13 cellular contexts compared by ENCODE assay signal in genomic region chr1:149846600-149847466, GRCh38. TPM values are rescaled to one million over a fixed set of nuclear protein-coding genes. Genes with fewer than 3 reads are reported as not detected.
DNase-seq lines count a peak whose midpoint lies in the region; ATAC-seq, FAIRE-seq and TF ChIP-seq lines count a peak whose summit lies in the region.
"Had no signal": no experiment of that assay in that cellular context is flagged by ENCODE, and none has a peak within 500 bp of the region (broad histone marks: within the 10 kb centered on the region; RNA-seq: fewer than 3 reads in every experiment).

No MANE protein-coding gene starts in this region.

- no peak overlapping the region for H3K27ac ChIP-seq in MM.1S (ENCODE audit: low read length)
- H3K27ac ChIP-seq in astrocyte (ENCODE audit: low read depth, low read length), result no peak overlapping the region
- H3K27ac ChIP-seq: suprapubic skin had no signal

- H3K4me1 Mint-ChIP-seq in activated T-cell treated with anti-CD3 and anti-CD28 coated beads, Interleukin-2, amount 50 U/mL, for 24 hours (ENCODE audit: low read depth), result peaks cover 56% of the 10 kb centered on the region
- H3K4me1 Mint-ChIP-seq in astrocyte (ENCODE audit: low read depth, unreplicated experiment) (peaks cover 30% of the 10 kb centered on the region), progenitor cell of endocrine pancreas (ENCODE audit: low read depth) (peaks cover 35% of the 10 kb centered on the region)

- H3K9me2 ChIP-seq in MM.1S (replicated peaks; ENCODE audit: insufficient read depth, low read length), result no peaks in the 10 kb centered on the region

- no peak for DNase-seq in activated T-cell treated with anti-CD3 and anti-CD28 coated beads, Interleukin-2, amount 50 U/mL, for 24 hours
- DNase-seq in activated T-cell treated with anti-CD3 and anti-CD28 coated beads, Interleukin-2, amount 50 U/mL, for 48 hours, result no peak
- DNase-seq in MM.1S (peak; percentile 5), astrocyte (ENCODE audit: low read depth) (no peak), progenitor cell of endocrine pancreas (ENCODE audit: low spot score, unreplicated experiment) (no peak), occipital lobe (lab: John Stamatoyannopoulos, UW) (no peak), SIG-M5 (lab: John Stamatoyannopoulos, UW) (no peak)
- DNase-seq: NCI-H1930 had no signal

- H3K9me3 ChIP-seq in MM.1S (replicated peaks; ENCODE audit: insufficient read depth, low read length), result no peaks in the 10 kb centered on the region
- no peaks in the 10 kb centered on the region for H3K9me3 ChIP-seq in astrocyte (ENCODE audit: insufficient read depth, low read depth, low read length)
- H3K9me3 ChIP-seq: HAP-1, suprapubic skin had no signal

- H3K4me3 ChIP-seq in MM.1S (ENCODE audit: low read length), result no peak overlapping the region
- H3K4me3 ChIP-seq in astrocyte (ENCODE audit: insufficient read depth, low read depth, low read length), result no peak overlapping the region
- H3K4me3 ChIP-seq: HAP-1, suprapubic skin had no signal

- H3K36me3 Mint-ChIP-seq in activated T-cell treated with anti-CD3 and anti-CD28 coated beads, Interleukin-2, amount 50 U/mL, for 24 hours (ENCODE audit: low read depth), result peaks cover 50% of the 10 kb centered on the region
- H3K36me3 Mint-ChIP-seq in astrocyte (ENCODE audit: low read depth, unreplicated experiment) (peaks cover 4% of the 10 kb centered on the region), progenitor cell of endocrine pancreas (ENCODE audit: insufficient read depth) (peaks cover 3% of the 10 kb centered on the region)

- no peak overlapping the region for H3K4me2 ChIP-seq in MM.1S (ENCODE audit: low read depth, low read length)
- H3K4me2 ChIP-seq in astrocyte (ENCODE audit: low read length), result no peak overlapping the region

- H3K79me2 ChIP-seq in MM.1S (ENCODE audit: low read length) (peaks cover 64% of the 10 kb centered on the region), astrocyte (ENCODE audit: insufficient read depth, low read length) (peaks cover 68% of the 10 kb centered on the region)

- H4K20me1 ChIP-seq in MM.1S (ENCODE audit: insufficient read depth, low read length), result no peaks in the 10 kb centered on the region
- peaks cover 43% of the 10 kb centered on the region for H4K20me1 ChIP-seq in astrocyte (ENCODE audit: insufficient read depth, low read length)

- H3K4me1 ChIP-seq in MM.1S (ENCODE audit: low read length) (peaks cover 27% of the 10 kb centered on the region), astrocyte (ENCODE audit: insufficient read depth, low read length) (peaks cover 34% of the 10 kb centered on the region)

- H3K36me3 ChIP-seq in MM.1S (replicated peaks; ENCODE audit: insufficient read depth, low read length), result no peaks in the 10 kb centered on the region
- no peaks in the 10 kb centered on the region for H3K36me3 ChIP-seq in astrocyte (ENCODE audit: insufficient read depth, low read length)
- H3K36me3 ChIP-seq: HAP-1, suprapubic skin had no signal

- no peak for FAIRE-seq in astrocyte (lab: Jason Lieb, UNC)
- FAIRE-seq: RCC 7860 had no signal

- no peak for ATAC-seq in HG02981 (IDR thresholded peaks at IDR 0.05; ENCODE audit: unreplicated experiment)
- ATAC-seq: activated CD4-positive, CD25-positive, alpha-beta regulatory T cell treated with anti-CD3 and anti-CD28 coated beads, Interleukin-2, amount 50 U/mL, for 24 hours had no signal

- H3K27me3 ChIP-seq in MM.1S (replicated peaks; ENCODE audit: insufficient read depth, low read length) (no peaks in the 10 kb centered on the region), astrocyte (ENCODE audit: insufficient read depth, low read length) (no peaks in the 10 kb centered on the region)
- H3K27me3 ChIP-seq: suprapubic skin had no signal

- H3K27ac Mint-ChIP-seq in activated T-cell treated with anti-CD3 and anti-CD28 coated beads, Interleukin-2, amount 50 U/mL, for 24 hours, result peak overlapping the region; percentile 83
- peak overlapping the region; percentile 66 for H3K27ac Mint-ChIP-seq in astrocyte (ENCODE audit: unreplicated experiment)
- peak overlapping the region; percentile 25 for H3K27ac Mint-ChIP-seq in progenitor cell of endocrine pancreas

- H3K27me3 Mint-ChIP-seq in activated T-cell treated with anti-CD3 and anti-CD28 coated beads, Interleukin-2, amount 50 U/mL, for 24 hours, result no peaks in the 10 kb centered on the region
- no peaks in the 10 kb centered on the region for H3K27me3 Mint-ChIP-seq in astrocyte (ENCODE audit: low read depth, unreplicated experiment)
- H3K27me3 Mint-ChIP-seq in progenitor cell of endocrine pancreas, result no peaks in the 10 kb centered on the region

- no peaks in the 10 kb centered on the region for H3K9me3 Mint-ChIP-seq in activated T-cell treated with anti-CD3 and anti-CD28 coated beads, Interleukin-2, amount 50 U/mL, for 24 hours
- no peaks in the 10 kb centered on the region for H3K9me3 Mint-ChIP-seq in astrocyte (ENCODE audit: unreplicated experiment)
- H3K9me3 Mint-ChIP-seq in progenitor cell of endocrine pancreas (ENCODE audit: low read depth), result no peaks in the 10 kb centered on the region

- peak overlapping the region; percentile 23 for H3K4me3 Mint-ChIP-seq in activated T-cell treated with anti-CD3 and anti-CD28 coated beads, Interleukin-2, amount 50 U/mL, for 24 hours
- H3K4me3 Mint-ChIP-seq in astrocyte (ENCODE audit: unreplicated experiment) (peak overlapping the region; percentile 9), progenitor cell of endocrine pancreas (ENCODE audit: low read depth) (no peak overlapping the region)

- no peak overlapping the region for H3K9ac ChIP-seq in MM.1S (ENCODE audit: low read length)
- H3K9ac ChIP-seq in astrocyte (ENCODE audit: low read length), result no peak overlapping the region

- H3F3A ChIP-seq in MM.1S (ENCODE audit: insufficient read depth, low read length), result peaks cover 22% of the 10 kb centered on the region

- H2AFZ ChIP-seq in MM.1S (ENCODE audit: low read length) (no peak overlapping the region), astrocyte (ENCODE audit: low read depth, low read length) (no peak overlapping the region)

- TF ChIP-seq CTCF in MM.1S (IDR thresholded peaks at IDR 0.05; ENCODE audit: low read length), result no peak
- TF ChIP-seq CTCF in astrocyte (IDR thresholded peaks at IDR 0.05; ENCODE audit: insufficient read depth, low read depth, low read length), result no peak
- TF ChIP-seq CTCF in progenitor cell of endocrine pancreas (IDR thresholded peaks at IDR 0.05; ENCODE audit: unreplicated experiment), result no peak

RNA-seq across cellular contexts. Expression of gene BOLA1, which starts 52.5 kb away (rescaled TPM):
- total RNA-seq in astrocyte (6.1 and 7.0 TPM in 2 replicates), progenitor cell of endocrine pancreas (10.9 and 12.1 TPM in 2 replicates), occipital lobe (12.0 TPM)

Comparison
In these comparisons a context has a peak if more than half of its experiments do, and no peak if none do; other contexts are left out.
1. H3K27ac Mint-ChIP-seq: peak in every context shown above with its lines; median percentile 83 in activated T-cell treated with anti-CD3 and anti-CD28 coated beads, Interleukin-2, amount 50 U/mL, for 24 hours; 66 in astrocyte; 25 in progenitor cell of endocrine pancreas.